Comparison of ENCODE assay signal across 10 cellular contexts in the genomic region with DNA sequence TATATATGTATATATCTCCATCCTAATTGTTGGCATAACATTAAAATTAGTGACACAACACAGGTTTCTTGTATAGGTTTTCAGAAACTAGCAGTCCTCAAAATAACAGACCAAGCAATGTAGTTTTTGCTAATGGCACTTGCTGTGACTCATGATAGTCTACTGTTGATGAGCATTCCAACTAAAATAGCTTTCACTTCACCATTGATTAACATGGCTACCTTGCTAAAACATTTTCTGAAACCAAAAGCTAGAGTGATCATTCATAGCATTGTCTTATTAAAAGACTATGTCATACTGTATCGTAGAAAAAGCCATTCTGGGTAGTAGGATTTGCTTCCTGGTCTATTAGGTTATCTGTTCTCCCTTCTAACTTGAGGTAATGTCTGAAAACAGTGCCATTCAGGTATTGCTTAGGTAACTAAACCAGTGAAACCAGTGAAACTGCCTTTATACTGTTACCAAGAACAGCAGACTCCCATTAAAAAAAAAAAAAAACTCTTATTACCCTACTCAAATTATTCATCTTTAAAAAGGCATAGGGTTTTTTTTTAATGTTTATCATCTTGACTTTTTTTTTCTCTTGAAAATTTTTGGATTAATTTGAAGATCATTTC. TPM values are rescaled to one million over a fixed set of nuclear protein-coding genes. Genes with fewer than 3 reads are reported as not detected.
DNase-seq lines count a peak whose midpoint lies in the region; ATAC-seq and TF ChIP-seq lines count a peak whose summit lies in the region.
"Had no signal": no experiment of that assay in that cellular context is flagged by ENCODE, and none has a peak within 500 bp of the region (broad histone marks: within the 10 kb centered on the region; RNA-seq: fewer than 3 reads in every experiment).

No MANE protein-coding gene starts in this region.

- H3K36me3 Mint-ChIP-seq in activated CD8-positive, alpha-beta T cell treated with anti-CD3 and anti-CD28 coated beads for 36 hours (ENCODE audit: low read depth): peaks cover 8% of the 10 kb centered on the region
- peaks cover 23% of the 10 kb centered on the region for H3K36me3 Mint-ChIP-seq in activated CD8-positive, alpha-beta T cell treated with anti-CD3 and anti-CD28 coated beads, Interleukin-2, amount 10 ng/mL, durations not matched to agents 7 days and 5 days (ENCODE audit: low read depth)
- H3K36me3 Mint-ChIP-seq in endodermal cell (ENCODE audit: low read depth): no peaks in the 10 kb centered on the region

- H3K4me3 ChIP-seq in NB4 (ENCODE audit: low read depth, low read length) (peak overlapping the region; percentile 98), endodermal cell (ENCODE audit: low read length) (peak overlapping the region; percentile 93), skeletal muscle satellite cell (ENCODE audit: low read length) (no peak overlapping the region)

- peak overlapping the region; percentile 98 for H3K27ac Mint-ChIP-seq in activated CD8-positive, alpha-beta T cell treated with anti-CD3 and anti-CD28 coated beads for 36 hours
- no peak overlapping the region for H3K27ac Mint-ChIP-seq in activated CD8-positive, alpha-beta T cell treated with anti-CD3 and anti-CD28 coated beads, Interleukin-2, amount 10 ng/mL, durations not matched to agents 7 days and 5 days
- H3K27ac Mint-ChIP-seq in endodermal cell: peak overlapping the region; percentile 80

- no peak for TF ChIP-seq POLR2A in NB4 (IDR thresholded peaks at IDR 0.05; ENCODE audit: extremely low read depth, insufficient read length)

- no peaks in the 10 kb centered on the region for H3K27me3 Mint-ChIP-seq in activated CD8-positive, alpha-beta T cell treated with anti-CD3 and anti-CD28 coated beads for 36 hours
- H3K27me3 Mint-ChIP-seq in activated CD8-positive, alpha-beta T cell treated with anti-CD3 and anti-CD28 coated beads, Interleukin-2, amount 10 ng/mL, durations not matched to agents 7 days and 5 days (ENCODE audit: low read depth): no peaks in the 10 kb centered on the region
- no peaks in the 10 kb centered on the region for H3K27me3 Mint-ChIP-seq in endodermal cell (ENCODE audit: insufficient read depth)

- intact Hi-C loops in activated CD8-positive, alpha-beta T cell treated with anti-CD3 and anti-CD28 coated beads for 36 hours (cut with micrococcal nuclease): no loop called here

- H3K27me3 ChIP-seq in endodermal cell (ENCODE audit: control insufficient read depth, insufficient read depth, low read length, poor library complexity, severe bottlenecking): no peaks in the 10 kb centered on the region
- H3K27me3 ChIP-seq in skeletal muscle satellite cell (ENCODE audit: control insufficient read depth, insufficient read depth, low read length): no peaks in the 10 kb centered on the region

- POLR2A ChIA-PET in activated CD8-positive, alpha-beta T cell treated with anti-CD3 and anti-CD28 coated beads for 36 hours (lab: Charles Lee): interaction anchor here (0.8 to 3.1 kb wide), 2 partner anchors 52 to 276 kb away, joined by 4 to 14 read pairs; partner anchors contain the start of genes DHX40, RPS6KB1 and TUBD1
- POLR2A ChIA-PET in activated CD8-positive, alpha-beta T cell treated with anti-CD3 and anti-CD28 coated beads, Interleukin-2, amount 10 ng/mL, durations not matched to agents 7 days and 5 days (lab: Charles Lee): interaction anchor here (1.9 to 3.2 kb wide), 2 partner anchors 52 to 347 kb away, joined by 4 to 27 read pairs; partner anchors contain the start of genes DHX40 and RNFT1

- no peak overlapping the region for H3K27ac ChIP-seq in endodermal cell (ENCODE audit: low read depth, low read length)

- DNase-seq in activated CD8-positive, alpha-beta T cell treated with anti-CD3 and anti-CD28 coated beads for 36 hours: no peak
- DNase-seq in activated CD8-positive, alpha-beta T cell treated with anti-CD3 and anti-CD28 coated beads, Interleukin-2, amount 10 ng/mL, durations not matched to agents 7 days and 5 days: no peak
- DNase-seq in NB4 (ENCODE audit: low read depth) (peak; percentile 7), endodermal cell (no peak), NCI-H2171 treated with DMSO at 0.1 percent for 48 hours (lab: John Stamatoyannopoulos, UW) (no peak), DMS153 (lab: John Stamatoyannopoulos, UW) (no peak), HK-2 (ENCODE audit: unreplicated experiment) (no peak)
- DNase-seq: activated CD4-positive, alpha-beta T cell treated with anti-CD3 and anti-CD28 coated beads for 4 hours; NCI-H446 treated with DMSO at 0.1 percent for 48 hours had no signal

- no peaks in the 10 kb centered on the region for H3K9me3 ChIP-seq in endodermal cell (ENCODE audit: control insufficient read depth, low read length)
- no peaks in the 10 kb centered on the region for H3K9me3 ChIP-seq in skeletal muscle satellite cell (replicated peaks; ENCODE audit: low read length)

- H3K9me3 Mint-ChIP-seq in activated CD8-positive, alpha-beta T cell treated with anti-CD3 and anti-CD28 coated beads for 36 hours: no peaks in the 10 kb centered on the region
- no peaks in the 10 kb centered on the region for H3K9me3 Mint-ChIP-seq in activated CD8-positive, alpha-beta T cell treated with anti-CD3 and anti-CD28 coated beads, Interleukin-2, amount 10 ng/mL, durations not matched to agents 7 days and 5 days (ENCODE audit: insufficient read depth)
- H3K9me3 Mint-ChIP-seq in endodermal cell: no peaks in the 10 kb centered on the region

- H3K4me3 Mint-ChIP-seq in activated CD8-positive, alpha-beta T cell treated with anti-CD3 and anti-CD28 coated beads for 36 hours: peak overlapping the region; percentile 98
- no peak overlapping the region for H3K4me3 Mint-ChIP-seq in activated CD8-positive, alpha-beta T cell treated with anti-CD3 and anti-CD28 coated beads, Interleukin-2, amount 10 ng/mL, durations not matched to agents 7 days and 5 days
- H3K4me3 Mint-ChIP-seq in endodermal cell: peak overlapping the region; percentile 98

- H3K4me2 ChIP-seq in skeletal muscle satellite cell (ENCODE audit: low read length): peak overlapping the region; percentile 95

- 94% methylated on average over 1 of the region's 1 CpG; no CpG with 5 or more reads in 1 of the 2 experiments for WGBS in endodermal cell (ENCODE audit: insufficient coverage in 1 of 2, insufficient read length in 1 of 2), 2 experiments

- TF ChIP-seq CTCF in activated CD8-positive, alpha-beta T cell treated with anti-CD3 and anti-CD28 coated beads for 36 hours (IDR thresholded peaks at IDR 0.05): no peak
- TF ChIP-seq CTCF in NB4 (IDR thresholded peaks at IDR 0.05; ENCODE audit: low read depth, low read length) (no peak), endodermal cell (conservative IDR thresholded peaks at IDR 0.05) (no peak)

- no peak for ATAC-seq in activated CD8-positive, alpha-beta T cell treated with anti-CD3 and anti-CD28 coated beads for 36 hours
- ATAC-seq in activated CD8-positive, alpha-beta T cell treated with anti-CD3 and anti-CD28 coated beads, Interleukin-2, amount 10 ng/mL, durations not matched to agents 7 days and 5 days: no peak

- H3K36me3 ChIP-seq in endodermal cell (ENCODE audit: control insufficient read depth, insufficient read depth, low read length) (no peaks in the 10 kb centered on the region), skeletal muscle satellite cell (ENCODE audit: insufficient read depth, low read length) (no peaks in the 10 kb centered on the region)

- peaks cover 33% of the 10 kb centered on the region for H3K4me1 Mint-ChIP-seq in activated CD8-positive, alpha-beta T cell treated with anti-CD3 and anti-CD28 coated beads for 36 hours (ENCODE audit: low read depth)
- H3K4me1 Mint-ChIP-seq in activated CD8-positive, alpha-beta T cell treated with anti-CD3 and anti-CD28 coated beads, Interleukin-2, amount 10 ng/mL, durations not matched to agents 7 days and 5 days (ENCODE audit: low read depth): peaks cover 36% of the 10 kb centered on the region
- peaks cover 31% of the 10 kb centered on the region for H3K4me1 Mint-ChIP-seq in endodermal cell

- H3K9ac ChIP-seq in endodermal cell (ENCODE audit: extremely low read depth, low read length, poor library complexity, severe bottlenecking) (peak overlapping the region; percentile 95), skeletal muscle satellite cell (ENCODE audit: low read depth, low read length) (peak overlapping the region; percentile 95)

- H3K4me1 ChIP-seq in endodermal cell (ENCODE audit: control insufficient read depth, insufficient read depth, low read length) (peaks cover 5% of the 10 kb centered on the region), skeletal muscle satellite cell (ENCODE audit: control insufficient read depth, insufficient read depth, low read length) (peaks cover 11% of the 10 kb centered on the region)

- CTCF ChIA-PET in activated CD8-positive, alpha-beta T cell treated with anti-CD3 and anti-CD28 coated beads for 36 hours (lab: Charles Lee): interaction anchor here (0.9 to 1.5 kb wide), 3 partner anchors 9 to 70 kb away, joined by 3 to 5 read pairs (median 3); no protein-coding TSS in a partner anchor
- CTCF ChIA-PET in activated CD8-positive, alpha-beta T cell treated with anti-CD3 and anti-CD28 coated beads, Interleukin-2, amount 10 ng/mL, durations not matched to agents 7 days and 5 days (lab: Charles Lee): interaction anchor here (1.2 to 1.9 kb wide), 2 partner anchors 10 to 175 kb away, joined by 3 to 11 read pairs; no protein-coding TSS in a partner anchor

RNA-seq across cellular contexts. Expression of gene CLTC, which starts 2.4 kb away (rescaled TPM):
- total RNA-seq in activated CD8-positive, alpha-beta T cell treated with anti-CD3 and anti-CD28 coated beads for 36 hours: 100 to 1,000 TPM; 137 to 142 TPM
- 100 to 1,000 TPM; 126 to 131 TPM for total RNA-seq in activated CD8-positive, alpha-beta T cell treated with anti-CD3 and anti-CD28 coated beads, Interleukin-2, amount 10 ng/mL, durations not matched to agents 7 days and 5 days
- total RNA-seq in endodermal cell: 100 to 1,000 TPM; 342 to 393 TPM
- 181 TPM for polyA plus RNA-seq in endodermal cell (2013, experiment 1 of 2)
- 173 TPM for polyA plus RNA-seq in endodermal cell (2013, experiment 2 of 2)
- total RNA-seq in skeletal muscle satellite cell (2012; rRNA removed): 306 and 376 TPM in 2 replicates

RNA-seq across cellular contexts. Expression of gene DHX40, which starts 51.8 kb away (rescaled TPM):
- 10 to 100 TPM; 24.7 to 24.9 TPM for total RNA-seq in activated CD8-positive, alpha-beta T cell treated with anti-CD3 and anti-CD28 coated beads for 36 hours
- total RNA-seq in activated CD8-positive, alpha-beta T cell treated with anti-CD3 and anti-CD28 coated beads, Interleukin-2, amount 10 ng/mL, durations not matched to agents 7 days and 5 days: 10 to 100 TPM; 17.7 to 20.8 TPM
- 10 to 100 TPM; 32.7 to 36.2 TPM for total RNA-seq in endodermal cell
- 62.4 TPM for polyA plus RNA-seq in endodermal cell (2013, experiment 1 of 2)
- polyA plus RNA-seq in endodermal cell (2013, experiment 2 of 2): 62.7 TPM
- total RNA-seq in skeletal muscle satellite cell (2012; rRNA removed): 37.1 and 42.1 TPM in 2 replicates
